Comparison of ENCODE assay signal across 14 cellular contexts in the genomic region with DNA sequence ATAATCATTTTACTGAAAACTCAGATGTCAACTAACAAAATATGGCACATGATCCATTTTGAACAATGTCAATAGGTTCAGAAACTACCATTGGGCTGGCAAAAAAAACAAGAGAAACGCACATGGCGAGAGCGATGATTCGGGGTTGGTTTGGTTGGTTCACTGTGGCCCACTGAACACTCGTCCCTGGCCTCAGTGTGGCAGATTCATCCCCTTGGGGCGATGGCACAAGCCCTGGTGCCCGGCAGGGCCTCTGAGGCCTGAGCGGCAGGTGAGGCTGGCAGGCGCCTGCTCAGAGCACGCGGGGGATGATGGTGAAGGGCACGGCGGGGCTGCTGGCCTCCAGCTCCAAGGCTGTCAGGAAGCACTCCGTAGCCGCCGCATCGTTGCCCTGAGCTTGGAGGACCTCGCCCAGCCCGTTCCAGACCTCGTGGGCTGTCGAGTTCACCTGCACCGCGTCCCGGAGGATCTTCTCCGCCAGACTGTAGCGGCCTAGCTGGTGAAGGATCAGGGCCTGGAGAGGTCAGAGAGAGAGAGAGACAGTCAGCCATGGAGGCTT.
DNase-seq lines count a peak whose midpoint lies in the region; ATAC-seq and TF ChIP-seq lines count a peak whose summit lies in the region.
"Had no signal": no experiment of that assay in that cellular context is flagged by ENCODE, and none has a peak within 500 bp of the region (broad histone marks: within the 10 kb centered on the region; RNA-seq: fewer than 3 reads in every experiment).

No MANE protein-coding gene starts in this region.

- intact Hi-C loops in left cardiac atrium (cut with DNase I), result no loop called here
- intact Hi-C loops in cardiac septum (cut with DNase I), result no loop called here
- intact Hi-C loops in lower lobe of right lung (cut with DNase I), result no loop called here

- H3K4me1 ChIP-seq in lower lobe of right lung, result peaks cover 8% of the 10 kb centered on the region
- H3K4me1 ChIP-seq in trophoblast cell (ENCODE audit: control insufficient read depth in 1 of 2, insufficient read depth in 2 of 2, low read length in 2 of 2), result no peaks in the 10 kb centered on the region
- H3K4me1 ChIP-seq: HAP-1 had no signal

- TF ChIP-seq CTCF in lower lobe of right lung (IDR thresholded peaks at IDR 0.05), result no peak

- H3K23ac ChIP-seq in trophoblast cell (ENCODE audit: low read length), result peak overlapping the region; percentile 30

- H3K9me3 ChIP-seq in lower lobe of right lung (no peaks in the 10 kb centered on the region), trophoblast cell (ENCODE audit: insufficient read depth, low read depth, low read length) (peaks cover 2% of the 10 kb centered on the region)
- H3K9me3 ChIP-seq: BLaER1 treated with 17β-estradiol and CSF1 and Interleukin-3, amounts not matched to agents 10 nM and 100 nM; HAP-1 had no signal

- H3K27me3 ChIP-seq in lower lobe of right lung (ENCODE audit: low read depth) (no peaks in the 10 kb centered on the region), trophoblast cell (ENCODE audit: insufficient read depth, low read length) (no peaks in the 10 kb centered on the region)
- H3K27me3 ChIP-seq: BLaER1 treated with 17β-estradiol and CSF1 and Interleukin-3, amounts not matched to agents 10 nM and 100 nM had no signal

- no peak overlapping the region for H2BK12ac ChIP-seq in trophoblast cell (ENCODE audit: low read length)

- H4K8ac ChIP-seq in trophoblast cell (ENCODE audit: low read depth, low read length), result no peak overlapping the region

- ATAC-seq in left cardiac atrium, result no peak
- ATAC-seq in lower lobe of right lung, result no peak
- no peak for ATAC-seq in GM18505 (IDR thresholded peaks at IDR 0.05; ENCODE audit: unreplicated experiment)
- ATAC-seq: GM23338 had no signal

- H2BK5ac ChIP-seq in trophoblast cell (ENCODE audit: low read depth, low read length, poor library complexity), result no peak overlapping the region

- no peak overlapping the region for H3K27ac ChIP-seq in lower lobe of right lung
- no peak overlapping the region for H3K27ac ChIP-seq in trophoblast cell (ENCODE audit: low read depth, low read length)

- TF ChIP-seq POLR2A in GM18505 (IDR thresholded peaks at IDR 0.05; ENCODE audit: borderline replicate concordance, extremely low read depth, insufficient read depth, insufficient read length), result no peak

- H3K36me3 ChIP-seq in lower lobe of right lung (peaks cover 4% of the 10 kb centered on the region), trophoblast cell (ENCODE audit: control insufficient read depth in 1 of 2, insufficient read depth in 2 of 2, low read length in 2 of 2) (peaks cover 9 to 22% of the 10 kb centered on the region in 2 experiments)
- H3K36me3 ChIP-seq: HAP-1 had no signal

- H3K18ac ChIP-seq in trophoblast cell (ENCODE audit: low read length), result no peak overlapping the region

- no peak overlapping the region for H4K12ac ChIP-seq in trophoblast cell (ENCODE audit: low read depth, low read length)

- H3K14ac ChIP-seq in trophoblast cell (ENCODE audit: low read length), result no peak overlapping the region

- WGBS in trophoblast cell (ENCODE audit: extremely low coverage, insufficient coverage, insufficient read length), result no CpG with 5 or more reads among the region's 26 CpGs

- H3K4me3 ChIP-seq in lower lobe of right lung (no peak overlapping the region), trophoblast cell (ENCODE audit: low read depth, low read length) (no peak overlapping the region)
- H3K4me3 ChIP-seq: BLaER1 treated with 17β-estradiol and CSF1 and Interleukin-3, amounts not matched to agents 10 nM and 100 nM; GM23338; HAP-1 had no signal

- H3K4me2 ChIP-seq in trophoblast cell (ENCODE audit: low read length), result no peak overlapping the region
- H3K4me2 ChIP-seq: GM23338 had no signal

- no peaks in the 10 kb centered on the region for H3K79me2 ChIP-seq in trophoblast cell (ENCODE audit: control insufficient read depth, insufficient read depth, low read length, poor library complexity)

- peak; percentile 13 for DNase-seq in left cardiac atrium
- DNase-seq in cardiac septum (ENCODE audit: low spot score), result no peak
- peak; percentile 38 for DNase-seq in lower lobe of right lung
- DNase-seq in trophoblast cell, result no peak
- DNase-seq in SHP77 treated with DMSO at 0.1 percent for 48 hours (lab: John Stamatoyannopoulos, UW), result no peak
- DNase-seq in activated CD4-positive, alpha-beta T cell treated with anti-CD3 and anti-CD28 coated beads for 48 hours, result no peak
- DNase-seq: ACHN; Calu3; CD4-positive, alpha-beta T cell; DMS 273 treated with DMSO at 0.1 percent for 48 hours had no signal

- no peak overlapping the region for H3K9ac ChIP-seq in trophoblast cell (ENCODE audit: low read length)
- H3K9ac ChIP-seq: BLaER1 treated with 17β-estradiol and CSF1 and Interleukin-3, amounts not matched to agents 10 nM and 100 nM had no signal

- no peak overlapping the region for H2BK120ac ChIP-seq in trophoblast cell (ENCODE audit: insufficient read depth, low read length, poor library complexity)

- H3K4ac ChIP-seq in trophoblast cell (ENCODE audit: low read depth, low read length), result no peak overlapping the region

- H2AK5ac ChIP-seq in trophoblast cell (ENCODE audit: low read length), result no peak overlapping the region

- no peak overlapping the region for H4K91ac ChIP-seq in trophoblast cell (ENCODE audit: low read depth, low read length)

- H2AFZ ChIP-seq in trophoblast cell (ENCODE audit: insufficient read depth, low read length, poor library complexity), result no peak overlapping the region
- H2AFZ ChIP-seq: GM23338 had no signal

- H3K79me1 ChIP-seq in trophoblast cell (ENCODE audit: low read length), result no peaks in the 10 kb centered on the region

Comparison
In these comparisons a context has a peak if more than half of its experiments do, and no peak if none do; other contexts are left out.
1. DNase-seq: peak in left cardiac atrium (single experiment) and lower lobe of right lung (single experiment); none in cardiac septum (single experiment), trophoblast cell (0 of 2), SHP77 treated with DMSO at 0.1 percent for 48 hours (single experiment) and activated CD4-positive, alpha-beta T cell treated with anti-CD3 and anti-CD28 coated beads for 48 hours (single experiment).